1 cellular context compared by ENCODE assay signal in genomic region chr7:130157700-130158099, GRCh38.
TF ChIP-seq lines count a peak whose summit lies in the region.

No MANE protein-coding gene starts in this region.

TF ChIP-seq in WTC11, 78 proteins besides CTCF, POLR2A, EP300 and RAD21 (continued from another document):
- TF ChIP-seq ZNF532 (CRISPR knock-in tag; IDR thresholded peaks at IDR 0.05; ENCODE audit: borderline replicate concordance) (no peak), SMAD3 (CRISPR knock-in tag; IDR thresholded peaks at IDR 0.05; ENCODE audit: borderline replicate concordance) (no peak), FOXK1 (CRISPR knock-in tag; IDR thresholded peaks at IDR 0.05) (no peak)
- TF ChIP-seq, protein P1, sequence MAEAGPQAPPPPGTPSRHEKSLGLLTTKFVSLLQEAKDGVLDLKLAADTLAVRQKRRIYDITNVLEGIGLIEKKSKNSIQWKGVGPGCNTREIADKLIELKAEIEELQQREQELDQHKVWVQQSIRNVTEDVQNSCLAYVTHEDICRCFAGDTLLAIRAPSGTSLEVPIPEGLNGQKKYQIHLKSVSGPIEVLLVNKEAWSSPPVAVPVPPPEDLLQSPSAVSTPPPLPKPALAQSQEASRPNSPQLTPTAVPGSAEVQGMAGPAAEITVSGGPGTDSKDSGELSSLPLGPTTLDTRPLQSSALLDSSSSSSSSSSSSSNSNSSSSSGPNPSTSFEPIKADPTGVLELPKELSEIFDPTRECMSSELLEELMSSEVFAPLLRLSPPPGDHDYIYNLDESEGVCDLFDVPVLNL (CRISPR knock-in tag; IDR thresholded peaks at IDR 0.05; ENCODE audit: borderline replicate concordance, low read depth): no peak
- TF ChIP-seq, protein P2, sequence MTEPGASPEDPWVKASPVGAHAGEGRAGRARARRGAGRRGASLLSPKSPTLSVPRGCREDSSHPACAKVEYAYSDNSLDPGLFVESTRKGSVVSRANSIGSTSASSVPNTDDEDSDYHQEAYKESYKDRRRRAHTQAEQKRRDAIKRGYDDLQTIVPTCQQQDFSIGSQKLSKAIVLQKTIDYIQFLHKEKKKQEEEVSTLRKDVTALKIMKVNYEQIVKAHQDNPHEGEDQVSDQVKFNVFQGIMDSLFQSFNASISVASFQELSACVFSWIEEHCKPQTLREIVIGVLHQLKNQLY (CRISPR knock-in tag; IDR thresholded peaks at IDR 0.05): no peak
- TF ChIP-seq, protein P3, sequence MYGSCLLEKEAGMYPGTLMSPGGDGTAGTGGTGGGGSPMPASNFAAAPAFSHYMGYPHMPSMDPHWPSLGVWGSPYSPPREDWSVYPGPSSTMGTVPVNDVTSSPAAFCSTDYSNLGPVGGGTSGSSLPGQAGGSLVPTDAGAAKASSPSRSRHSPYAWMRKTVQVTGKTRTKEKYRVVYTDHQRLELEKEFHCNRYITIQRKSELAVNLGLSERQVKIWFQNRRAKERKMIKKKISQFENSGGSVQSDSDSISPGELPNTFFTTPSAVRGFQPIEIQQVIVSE (CRISPR knock-in tag; IDR thresholded peaks at IDR 0.05; ENCODE audit: borderline replicate concordance): no peak
- TF ChIP-seq, protein P4, sequence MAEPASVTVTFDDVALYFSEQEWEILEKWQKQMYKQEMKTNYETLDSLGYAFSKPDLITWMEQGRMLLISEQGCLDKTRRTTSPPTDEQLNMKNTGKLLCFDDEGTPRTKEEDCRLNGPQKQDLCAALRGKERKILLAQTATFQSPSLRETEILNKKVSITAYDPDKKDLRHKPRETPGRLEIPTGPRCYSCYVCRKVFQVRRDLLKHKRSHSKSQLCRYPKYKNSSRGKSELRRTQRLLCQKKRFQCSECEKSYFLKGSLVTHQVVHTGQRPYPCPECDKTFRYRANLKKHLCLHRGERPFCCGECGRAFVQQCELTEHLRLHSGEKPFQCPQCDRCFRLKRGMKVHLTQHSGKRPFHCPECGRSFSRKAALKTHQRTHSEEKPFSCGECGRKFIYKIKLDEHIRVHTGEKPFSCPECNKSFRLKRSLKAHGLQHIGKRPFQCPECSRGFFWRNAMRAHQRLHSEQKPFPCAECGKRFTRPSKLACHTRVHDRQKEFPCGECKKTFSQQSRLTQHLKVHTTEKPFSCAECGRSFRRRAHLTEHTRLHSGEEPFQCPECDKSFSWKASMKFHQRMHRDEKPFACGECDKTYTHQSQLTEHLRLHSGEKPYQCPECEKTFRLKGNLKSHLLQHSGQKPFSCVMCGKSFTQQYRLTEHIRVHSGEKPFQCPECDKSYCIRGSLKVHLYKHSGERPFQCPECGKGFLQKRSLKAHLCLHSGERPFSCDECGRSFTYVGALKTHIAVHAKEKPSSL (CRISPR knock-in tag; conservative IDR thresholded peaks at IDR 0.05): no peak
TF ChIP-seq in WTC11: peak in this region for 0.
